ENCODE assay signal across 20 cellular contexts in the genomic region with DNA sequence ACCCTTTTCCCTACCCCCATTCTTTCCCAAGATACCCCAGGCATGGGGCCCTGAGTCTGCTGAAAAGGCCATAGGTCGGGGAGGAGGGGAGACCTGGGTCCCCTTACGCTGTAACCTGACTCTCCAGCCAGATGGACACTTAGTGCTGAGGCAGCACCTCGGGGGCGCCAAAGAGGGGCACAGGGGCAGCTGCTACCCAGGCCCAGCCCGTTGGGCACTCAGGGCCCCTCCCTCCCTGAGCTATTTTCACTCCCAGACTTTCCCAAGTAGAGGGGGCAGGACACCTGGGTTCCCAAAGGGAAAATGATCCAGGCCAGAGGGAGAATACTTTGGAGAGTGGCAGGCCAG. TPM values are rescaled to one million over a fixed set of nuclear protein-coding genes. Genes with fewer than 3 reads are reported as not detected.
DNase-seq lines count a peak whose midpoint lies in the region; ATAC-seq and TF ChIP-seq lines count a peak whose summit lies in the region.
"Had no signal": no experiment of that assay in that cellular context is flagged by ENCODE, and none has a peak within 500 bp of the region (broad histone marks: within the 10 kb centered on the region; RNA-seq: fewer than 3 reads in every experiment).

No MANE protein-coding gene starts in this region.

- no peaks in the 10 kb centered on the region for H3K36me3 ChIP-seq in CD8-positive, alpha-beta memory T cell (ENCODE audit: insufficient read depth, low read length)
- no peaks in the 10 kb centered on the region for H3K36me3 ChIP-seq in HUES48 (ENCODE audit: control insufficient read depth, insufficient read depth, low read length)
- no peaks in the 10 kb centered on the region for H3K36me3 ChIP-seq in CD4-positive, alpha-beta memory T cell (ENCODE audit: insufficient read depth, low read length)
- H3K36me3 ChIP-seq: adrenal gland, prostate gland, WERI-Rb-1 had no signal

- CTCF ChIA-PET in CD8-positive, alpha-beta memory T cell (lab: Charles Lee): no interaction called here
- CTCF ChIA-PET in CD4-positive, alpha-beta memory T cell (lab: Charles Lee; ENCODE audit: partially characterized antibody): interaction anchor here (2.9 kb wide), 1 partner anchor 130 kb away, joined by 17 read pairs; a partner anchor contains a TSS

- no peak for DNase-seq in CD8-positive, alpha-beta memory T cell
- no peak for DNase-seq in effector memory CD8-positive, alpha-beta T cell
- DNase-seq in SHP77 treated with DMSO at 0.1 percent for 48 hours (lab: John Stamatoyannopoulos, UW) (no peak), NCI-H526 treated with DMSO at 0.1 percent for 48 hours (lab: John Stamatoyannopoulos, UW) (no peak)
- DNase-seq in CD4-positive, alpha-beta memory T cell: no peak
- DNase-seq: adrenal gland, caudate nucleus, NCI-H1048, spleen, T-helper 1 cell, tibial artery, WERI-Rb-1 had no signal

- peaks cover 25 to 36% (median 33%) of the 10 kb centered on the region in 3 donors for H3K4me1 Mint-ChIP-seq in CD8-positive, alpha-beta memory T cell
- peaks cover 23 to 26% of the 10 kb centered on the region in 2 donors for H3K4me1 Mint-ChIP-seq in effector memory CD8-positive, alpha-beta T cell (ENCODE audit: low read depth in 2 of 2)
- peaks cover 50% of the 10 kb centered on the region for H3K4me1 Mint-ChIP-seq in nephron
- H3K4me1 Mint-ChIP-seq in CD4-positive, alpha-beta memory T cell: peaks cover 15 to 45% (median 25%) of the 10 kb centered on the region in 4 donors

- H3K27ac Mint-ChIP-seq in CD8-positive, alpha-beta memory T cell: no peak overlapping the region
- H3K27ac Mint-ChIP-seq in effector memory CD8-positive, alpha-beta T cell: no peak overlapping the region
- peak overlapping the region in 1 of 3 experiments; percentile 34 for H3K27ac Mint-ChIP-seq in nephron
- no peak overlapping the region for H3K27ac Mint-ChIP-seq in CD4-positive, alpha-beta memory T cell
- H3K27ac Mint-ChIP-seq: activated T-helper 2 cell treated with anti-CD3 and anti-CD28 coated beads, Interferon-gamma antibody, Interleukin-2, Interleukin-4, amounts not matched to agents 10 μg/mL and 5 μg/mL and 100 μg/mL, durations not matched to agents 14 hours and 24 hours and 36 hours had no signal

- H3K27me3 Mint-ChIP-seq in CD8-positive, alpha-beta memory T cell: peaks cover 0 to 6% of the 10 kb centered on the region in 2 donors
- H3K27me3 Mint-ChIP-seq in effector memory CD8-positive, alpha-beta T cell: no peaks in the 10 kb centered on the region
- H3K27me3 Mint-ChIP-seq in nephron (ENCODE audit: low read depth): peaks cover 4% of the 10 kb centered on the region
- no peaks in the 10 kb centered on the region for H3K27me3 Mint-ChIP-seq in CD4-positive, alpha-beta memory T cell

- no peak for TF ChIP-seq CTCF in nephron (IDR thresholded peaks at IDR 0.05; ENCODE audit: unreplicated experiment in 3 of 3)

- no peak for ATAC-seq in effector memory CD8-positive, alpha-beta T cell (replicated peaks)

- H3K9ac ChIP-seq in HUES48 (ENCODE audit: low read depth, low read length): no peak overlapping the region
- H3K9ac ChIP-seq: KMS-11 had no signal

- H3K4me1 ChIP-seq in CD8-positive, alpha-beta memory T cell (ENCODE audit: insufficient read depth, low read length): peaks cover 32% of the 10 kb centered on the region
- H3K4me1 ChIP-seq in HUES48 (ENCODE audit: control insufficient read depth, insufficient read depth, low read length): peaks cover 18% of the 10 kb centered on the region; the same call in 1 of the 2 replicates
- H3K4me1 ChIP-seq in CD4-positive, alpha-beta memory T cell (ENCODE audit: insufficient read depth, low read length): peaks cover 35% of the 10 kb centered on the region

- no peak overlapping the region for H3K27ac ChIP-seq in CD8-positive, alpha-beta memory T cell (ENCODE audit: low read depth, low read length)
- H3K27ac ChIP-seq in HUES48 (ENCODE audit: low read depth, low read length): no peak overlapping the region
- H3K27ac ChIP-seq in CD4-positive, alpha-beta memory T cell (ENCODE audit: low read depth, low read length): no peak overlapping the region
- H3K27ac ChIP-seq: adrenal gland, hepatocyte, KMS-11, prostate gland, WERI-Rb-1 had no signal

- POLR2A ChIA-PET in CD8-positive, alpha-beta memory T cell (lab: Charles Lee): no interaction called here
- POLR2A ChIA-PET in CD4-positive, alpha-beta memory T cell (lab: Charles Lee; ENCODE audit: partially characterized antibody): interaction anchor here (2.5 to 4.1 kb wide), 3 partner anchors 91 to 296 kb away, joined by 7 to 44 read pairs (median 23); a partner anchor contains a TSS

- no peaks in the 10 kb centered on the region for H3K27me3 ChIP-seq in CD8-positive, alpha-beta memory T cell (ENCODE audit: insufficient read depth, low read length, poor library complexity, severe bottlenecking)
- no peaks in the 10 kb centered on the region; the same call in 1 of the 2 replicates for H3K27me3 ChIP-seq in HUES48 (ENCODE audit: control insufficient read depth, insufficient read depth, low read length)
- no peaks in the 10 kb centered on the region for H3K27me3 ChIP-seq in CD4-positive, alpha-beta memory T cell (ENCODE audit: insufficient read depth, low read length)
- H3K27me3 ChIP-seq: adrenal gland, hepatocyte, tibial artery had no signal

- peak overlapping the region in 5 of 7 donors; percentile 5 to 87 (median 40) for H3K4me3 Mint-ChIP-seq in CD8-positive, alpha-beta memory T cell
- H3K4me3 Mint-ChIP-seq in effector memory CD8-positive, alpha-beta T cell: peak overlapping the region; percentile 41 to 89
- peak overlapping the region; percentile 51 to 66 (median 60) for H3K4me3 Mint-ChIP-seq in nephron
- peak overlapping the region in 1 of 8 donors; percentile 36 for H3K4me3 Mint-ChIP-seq in CD4-positive, alpha-beta memory T cell

- no peaks in the 10 kb centered on the region for H3K9me3 ChIP-seq in CD8-positive, alpha-beta memory T cell (ENCODE audit: low read length)
- H3K9me3 ChIP-seq in HUES48 (ENCODE audit: control insufficient read depth, insufficient read depth, low read length): no peaks in the 10 kb centered on the region
- H3K9me3 ChIP-seq in CD4-positive, alpha-beta memory T cell (ENCODE audit: control insufficient read depth in 1 of 2, low read length in 2 of 2): no peaks in the 10 kb centered on the region
- H3K9me3 ChIP-seq: adrenal gland, prostate gland, spleen, tibial artery had no signal

- H3K9me3 Mint-ChIP-seq in CD8-positive, alpha-beta memory T cell: no peaks in the 10 kb centered on the region
- H3K9me3 Mint-ChIP-seq in effector memory CD8-positive, alpha-beta T cell: no peaks in the 10 kb centered on the region
- H3K9me3 Mint-ChIP-seq in nephron: no peaks in the 10 kb centered on the region
- no peaks in the 10 kb centered on the region for H3K9me3 Mint-ChIP-seq in CD4-positive, alpha-beta memory T cell
- H3K9me3 Mint-ChIP-seq: activated T-helper 2 cell treated with anti-CD3 and anti-CD28 coated beads, Interferon-gamma antibody, Interleukin-2, Interleukin-4, amounts not matched to agents 10 μg/mL and 5 μg/mL and 100 μg/mL, durations not matched to agents 14 hours and 24 hours and 36 hours had no signal

- no peak overlapping the region for H3K4me3 ChIP-seq in CD8-positive, alpha-beta memory T cell (ENCODE audit: low read length)
- peak overlapping the region; percentile 71; the same call in 1 of the 2 replicates for H3K4me3 ChIP-seq in HUES48 (ENCODE audit: low read depth, low read length)
- no peak overlapping the region for H3K4me3 ChIP-seq in CD4-positive, alpha-beta memory T cell (ENCODE audit: low read length in 2 of 2)
- H3K4me3 ChIP-seq: adrenal gland, hepatocyte, prostate gland had no signal

- intact Hi-C loops in CD4-positive, alpha-beta memory T cell (cut with micrococcal nuclease): no loop called here

- peaks cover 0 to 20% (median 0%) of the 10 kb centered on the region in 3 donors for H3K36me3 Mint-ChIP-seq in CD8-positive, alpha-beta memory T cell
- H3K36me3 Mint-ChIP-seq in effector memory CD8-positive, alpha-beta T cell (ENCODE audit: insufficient read depth): no peaks in the 10 kb centered on the region
- H3K36me3 Mint-ChIP-seq in nephron (ENCODE audit: low read depth): peaks cover 4% of the 10 kb centered on the region
- peaks cover 8 to 18% of the 10 kb centered on the region in 2 donors for H3K36me3 Mint-ChIP-seq in CD4-positive, alpha-beta memory T cell

RNA-seq across cellular contexts. Expression of a gene that starts 0.9 kb away (rescaled TPM):
- under 1 TPM; 0.31 to 0.33 TPM for total RNA-seq in CD8-positive, alpha-beta memory T cell
- polyA plus RNA-seq in CD8-positive, alpha-beta memory T cell: not detected
- total RNA-seq in CD4-positive, alpha-beta memory T cell: under 1 TPM; 0.17 to 0.20 TPM
- polyA plus RNA-seq in CD4-positive, alpha-beta memory T cell: not detected
- total RNA-seq: hepatocyte, lower leg skin, prostate gland had no signal
- polyA plus RNA-seq: BJ had no signal

RNA-seq across cellular contexts. Expression of a gene that starts 1.8 kb away (rescaled TPM):
- 10 to 100 TPM; 16.6 to 17.1 TPM for total RNA-seq in CD8-positive, alpha-beta memory T cell
- polyA plus RNA-seq in CD8-positive, alpha-beta memory T cell: 21.5 TPM
- total RNA-seq in CD4-positive, alpha-beta memory T cell: 10 to 100 TPM; 24.5 to 27.2 TPM
- polyA plus RNA-seq in CD4-positive, alpha-beta memory T cell: 10 to 100 TPM; 12.2 to 15.1 TPM

RNA-seq across cellular contexts. Expression of a gene that starts 20.8 kb away (rescaled TPM):
- 1 to 10 TPM; 5.6 to 6.0 TPM for total RNA-seq in CD8-positive, alpha-beta memory T cell
- polyA plus RNA-seq in CD8-positive, alpha-beta memory T cell: 20.6 TPM
- 10 to 100 TPM; 28.1 to 31.7 TPM for total RNA-seq in CD4-positive, alpha-beta memory T cell
- 10 to 100 TPM; 13.3 to 18.5 TPM for polyA plus RNA-seq in CD4-positive, alpha-beta memory T cell

RNA-seq across cellular contexts. Expression of a gene that starts 37.2 kb away (rescaled TPM):
- total RNA-seq in CD8-positive, alpha-beta memory T cell: 10 to 100 TPM; 17.7 to 21.2 TPM
- 15.6 TPM for polyA plus RNA-seq in CD8-positive, alpha-beta memory T cell
- total RNA-seq in CD4-positive, alpha-beta memory T cell: 10 to 100 TPM; 37.3 to 41.3 TPM
- polyA plus RNA-seq in CD4-positive, alpha-beta memory T cell: 10 to 100 TPM in 1 of 2 donors, 1 to 10 TPM in 1; 8.9 to 15.5 TPM

RNA-seq across cellular contexts. Expression of a gene that starts 45.2 kb away (rescaled TPM):
- total RNA-seq in CD8-positive, alpha-beta memory T cell: under 1 TPM; 0.20 to 0.27 TPM
- polyA plus RNA-seq in CD8-positive, alpha-beta memory T cell: not detected
- not detected for total RNA-seq in CD4-positive, alpha-beta memory T cell
- polyA plus RNA-seq in CD4-positive, alpha-beta memory T cell: under 1 TPM in 1 of 2 donors, not detected in 1; 0.34 TPM
- polyA plus RNA-seq: hepatocyte had no signal

Comparison
In these comparisons a context has a peak if more than half of its experiments do, and no peak if none do; other contexts are left out.
1. RNA of a gene that starts 20.8 kb away (total RNA-seq): 28.1 to 31.7 TPM in CD4-positive, alpha-beta memory T cell; 5.6 to 6.0 TPM in CD8-positive, alpha-beta memory T cell; every median in the first group is over 4 times any median in the second.